Comparison of ENCODE assay signal across 25 cellular contexts in the genomic region with DNA sequence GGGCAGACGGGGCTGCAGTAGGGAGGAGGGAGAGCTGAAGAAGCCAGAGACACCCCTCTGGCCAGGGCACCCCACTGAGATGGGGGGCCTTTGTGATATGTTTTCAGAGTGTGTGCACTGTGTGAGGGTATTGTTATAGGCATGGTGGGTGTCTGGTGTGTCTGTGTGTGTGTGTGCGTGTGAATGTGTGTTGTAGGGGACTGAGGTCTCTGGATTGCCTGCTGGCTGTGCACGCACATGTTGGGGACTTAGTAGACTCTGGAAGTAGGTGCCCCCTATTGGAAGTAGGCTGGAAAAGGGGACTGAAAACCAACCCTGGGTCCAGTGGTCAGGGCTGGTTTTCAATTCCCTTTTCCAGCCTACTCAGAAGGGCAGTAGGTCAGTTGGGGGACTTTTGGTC.
"Had no signal": no experiment of that assay in that cellular context is flagged by ENCODE, and none has a peak within 500 bp of the region (broad histone marks: within the 10 kb centered on the region; RNA-seq: fewer than 3 reads in every experiment).

No MANE protein-coding gene starts in this region.

- H3K4me1 Mint-ChIP-seq: activated B cell treated with CpG ODN at 0.5 μM for 24 hours; activated CD4-positive, alpha-beta T cell treated with anti-CD3 and anti-CD28 coated beads for 36 hours; activated naive CD4-positive, alpha-beta T cell treated with anti-CD3 and anti-CD28 coated beads, Interleukin-2, amount 50 U/mL, for 24 hours; brain; naive B cell had no signal

- H3K4me3 Mint-ChIP-seq: activated B cell treated with CpG ODN at 0.5 μM for 24 hours; activated CD4-positive, alpha-beta T cell treated with anti-CD3 and anti-CD28 coated beads for 36 hours; activated naive CD4-positive, alpha-beta T cell treated with anti-CD3 and anti-CD28 coated beads, Interleukin-2, amount 50 U/mL, for 24 hours; activated T-helper 1 cell treated with anti-CD3 and anti-CD28 coated beads, Interleukin-12 subunit alpha, Interleukin-12 subunit beta, Interleukin-2, Interleukin-4 antibody, amounts not matched to agents 30 ng/mL and 10 ng/mL and 1 ng/mL, durations not matched to agents 14 hours and 24 hours and 36 hours; brain; effector memory CD8-positive, alpha-beta T cell; naive B cell had no signal

- H3K4me1 ChIP-seq: esophagus muscularis mucosa, lower lobe of right lung, upper lobe of right lung had no signal

- H3K36me3 Mint-ChIP-seq: activated naive CD4-positive, alpha-beta T cell treated with anti-CD3 and anti-CD28 coated beads, Interleukin-2, amount 50 U/mL, for 24 hours; brain; naive B cell had no signal

- H3K27ac ChIP-seq: esophagus muscularis mucosa, lower lobe of right lung, upper lobe of right lung had no signal

- ATAC-seq: activated CD4-positive, alpha-beta T cell treated with anti-CD3 and anti-CD28 coated beads for 36 hours; effector memory CD8-positive, alpha-beta T cell; left cardiac atrium; stimulated activated naive CD8-positive, alpha-beta T cell treated with anti-CD3 and anti-CD28 coated beads, Interleukin-15, Interleukin-2, amounts not matched to agents 100 U/mL and 50 U/mL, for 24 hours; upper lobe of right lung had no signal

- DNase-seq: activated B cell treated with CpG ODN at 0.5 μM for 24 hours; activated CD4-positive, alpha-beta T cell treated with anti-CD3 and anti-CD28 coated beads for 36 hours; activated CD4-positive, alpha-beta T cell treated with anti-CD3 and anti-CD28 coated beads, Interleukin-2, amount 50 U/mL, for 4 hours; activated gamma-delta T cell treated with Interleukin-2 at 50 U/mL for 16 hours; aorta; caudate nucleus; effector memory CD8-positive, alpha-beta T cell; glutamatergic neuron; hypothalamus; islet precursor cell; left cardiac atrium; lower lobe of right lung; mesendoderm; naive B cell; occipital lobe; posterior cingulate gyrus; stimulated activated CD4-positive, alpha-beta T cell treated with anti-CD3 and anti-CD28 coated beads, Interleukin-12 subunit alpha, Interleukin-12 subunit beta, amount 100 ng/mL, for 4 hours; stimulated activated CD4-positive, alpha-beta T cell treated with anti-CD3 and anti-CD28 coated beads, Interleukin-4, amount 100 ng/mL, for 4 hours; stimulated activated naive CD8-positive, alpha-beta T cell treated with anti-CD3 and anti-CD28 coated beads, Interleukin-15, Interleukin-2, amounts not matched to agents 100 U/mL and 50 U/mL, for 24 hours; T-helper 9 cell; upper lobe of right lung had no signal

- H3K27ac Mint-ChIP-seq: activated B cell treated with CpG ODN at 0.5 μM for 24 hours; activated CD4-positive, alpha-beta T cell treated with anti-CD3 and anti-CD28 coated beads for 36 hours; activated naive CD4-positive, alpha-beta T cell treated with anti-CD3 and anti-CD28 coated beads, Interleukin-2, amount 50 U/mL, for 24 hours; activated T-helper 1 cell treated with anti-CD3 and anti-CD28 coated beads, Interleukin-12 subunit alpha, Interleukin-12 subunit beta, Interleukin-2, Interleukin-4 antibody, amounts not matched to agents 30 ng/mL and 10 ng/mL and 1 ng/mL, durations not matched to agents 14 hours and 24 hours and 36 hours; brain; effector memory CD8-positive, alpha-beta T cell; naive B cell had no signal

- H3K9me3 ChIP-seq: lower lobe of right lung, upper lobe of right lung had no signal

- H3K9me3 Mint-ChIP-seq: activated B cell treated with CpG ODN at 0.5 μM for 24 hours; activated naive CD4-positive, alpha-beta T cell treated with anti-CD3 and anti-CD28 coated beads, Interleukin-2, amount 50 U/mL, for 24 hours; activated T-helper 1 cell treated with anti-CD3 and anti-CD28 coated beads, Interleukin-12 subunit alpha, Interleukin-12 subunit beta, Interleukin-2, Interleukin-4 antibody, amounts not matched to agents 30 ng/mL and 10 ng/mL and 1 ng/mL, durations not matched to agents 14 hours and 24 hours and 36 hours; effector memory CD8-positive, alpha-beta T cell; naive B cell had no signal
